ENCODE assay signal across 8 cellular contexts in the genomic region with DNA sequence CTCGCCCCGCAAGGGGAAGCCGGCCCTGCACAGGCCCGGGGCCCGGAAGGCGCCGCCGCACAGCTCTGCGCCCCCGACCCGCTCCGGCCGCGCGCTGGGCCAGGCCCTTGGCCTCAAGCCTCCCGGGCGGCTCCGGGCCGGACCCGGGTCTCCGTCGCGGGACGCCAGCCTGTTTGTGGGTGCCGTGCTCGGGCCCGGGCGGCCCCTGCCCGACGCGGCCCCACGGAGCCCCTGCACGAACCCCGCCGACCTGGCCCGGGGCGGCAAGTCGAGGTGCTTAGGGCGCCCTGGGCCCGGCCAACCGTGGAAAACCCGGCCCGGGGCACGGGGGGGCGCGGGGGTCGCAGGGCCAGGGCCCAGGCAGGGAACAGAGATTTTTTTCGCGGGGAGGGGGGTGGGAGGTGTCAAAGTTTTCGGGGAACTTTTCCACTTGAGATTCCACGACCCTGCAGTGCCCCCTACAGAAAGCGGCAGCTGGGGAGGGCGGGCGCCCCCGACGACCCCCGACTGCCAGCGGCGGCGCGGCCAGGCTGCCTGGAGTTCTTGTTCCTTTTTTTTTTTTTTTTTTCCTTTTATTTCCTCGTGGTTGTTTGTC. TPM values are rescaled to one million over a fixed set of nuclear protein-coding genes. Genes with fewer than 3 reads are reported as not detected.
DNase-seq lines count a peak whose midpoint lies in the region; ATAC-seq and TF ChIP-seq lines count a peak whose summit lies in the region.

No MANE protein-coding gene starts in this region.

- peak; percentile 55; the same call in 1 of the 2 replicates for TF ChIP-seq CTCF in GM12874 (IDR thresholded peaks at IDR 0.05; ENCODE audit: insufficient read depth, low read depth, low read length)
- no peak for TF ChIP-seq CTCF in endothelial cell (IDR thresholded peaks at IDR 0.05; ENCODE audit: unreplicated experiment)
- TF ChIP-seq CTCF in vagina (IDR thresholded peaks at IDR 0.05), result no peak

- peaks cover 6% of the 10 kb centered on the region for H3K27me3 Mint-ChIP-seq in endothelial cell (ENCODE audit: unreplicated experiment)
- H3K27me3 Mint-ChIP-seq in naive thymus-derived CD8-positive, alpha-beta T cell, result no peaks in the 10 kb centered on the region

- H3K27ac ChIP-seq in vagina, result peak overlapping the region; percentile 91

- H3K9me3 ChIP-seq in vagina, result no peaks in the 10 kb centered on the region

- H3K27me3 ChIP-seq in vagina, result no peaks in the 10 kb centered on the region

- POLR2A ChIA-PET in naive thymus-derived CD8-positive, alpha-beta T cell (lab: Charles Lee), result interaction anchor here (0.6 to 5.1 kb wide), 23 partner anchors 9 to 754 kb away, joined by 3 to 112 read pairs (median 6); partner anchors contain the start of genes ATP5F1E, GNAS, NPEPL1 and VAPB

- H3K36me3 Mint-ChIP-seq in endothelial cell (ENCODE audit: low read depth, unreplicated experiment), result no peaks in the 10 kb centered on the region
- H3K36me3 Mint-ChIP-seq in naive thymus-derived CD8-positive, alpha-beta T cell, result peaks cover 0 to 3% (median 0%) of the 10 kb centered on the region in 3 donors

- H3K4me1 ChIP-seq in vagina, result peaks cover 70% of the 10 kb centered on the region

- intact Hi-C loops in vagina (cut with DNase I), result loop anchor here (5.0 kb wide), 1 partner anchor 413 kb away; no protein-coding TSS in a partner anchor

- peak overlapping the region; percentile 100 for H3K4me3 Mint-ChIP-seq in endothelial cell (ENCODE audit: unreplicated experiment)
- H3K4me3 Mint-ChIP-seq in naive thymus-derived CD8-positive, alpha-beta T cell, result peak overlapping the region; percentile 92 to 100 (median 98)

- peak; percentile 32 to 41 for DNase-seq in activated CD4-positive, alpha-beta T cell treated with anti-CD3 and anti-CD28 coated beads, Interleukin-2, amount 50 U/mL, for 4 hours
- DNase-seq in endothelial cell (ENCODE audit: low spot score) (peak; percentile 41), vagina (ENCODE audit: extremely low spot score in 2 of 2) (peak in 1 of 2 donors; percentile 64), NCI-H774 (lab: John Stamatoyannopoulos, UW) (no peak)
- DNase-seq in naive thymus-derived CD8-positive, alpha-beta T cell, result peak in 9 of 10 donors; percentile 26 to 62 (median 45)

- peak; percentile 5 for ATAC-seq in HG03103 (IDR thresholded peaks at IDR 0.05; ENCODE audit: low read depth, unreplicated experiment)
- peak; percentile 21 to 33 for ATAC-seq in naive thymus-derived CD8-positive, alpha-beta T cell
- ATAC-seq in GM21619 (IDR thresholded peaks at IDR 0.05; ENCODE audit: unreplicated experiment), result no peak

- no peak overlapping the region for H3K27ac Mint-ChIP-seq in endothelial cell (ENCODE audit: unreplicated experiment)
- peak overlapping the region; percentile 99 to 100 (median 100) for H3K27ac Mint-ChIP-seq in naive thymus-derived CD8-positive, alpha-beta T cell

- H3K4me3 ChIP-seq in vagina, result peak overlapping the region; percentile 78 to 87

- H3K36me3 ChIP-seq in vagina, result no peaks in the 10 kb centered on the region

- H3K9me3 Mint-ChIP-seq in endothelial cell (ENCODE audit: unreplicated experiment), result no peaks in the 10 kb centered on the region
- no peaks in the 10 kb centered on the region for H3K9me3 Mint-ChIP-seq in naive thymus-derived CD8-positive, alpha-beta T cell

- no peak for TF ChIP-seq POLR2A in vagina (IDR thresholded peaks at IDR 0.05)

- H3K4me1 Mint-ChIP-seq in endothelial cell (ENCODE audit: unreplicated experiment), result peaks cover 14% of the 10 kb centered on the region
- peaks cover 11 to 32% (median 21%) of the 10 kb centered on the region in 4 donors for H3K4me1 Mint-ChIP-seq in naive thymus-derived CD8-positive, alpha-beta T cell

RNA-seq across cellular contexts. Expression of gene STX16, which starts 0.8 kb away (rescaled TPM):
- total RNA-seq in endothelial cell (ENCODE audit: unreplicated experiment), result 77.9 TPM
- total RNA-seq in naive thymus-derived CD8-positive, alpha-beta T cell, result 100 to 1,000 TPM; 183 to 205 TPM
- 10 to 100 TPM; 23.2 to 35.9 (median 30.4) TPM for polyA plus RNA-seq in naive thymus-derived CD8-positive, alpha-beta T cell
- 49.4 TPM for total RNA-seq in vagina

RNA-seq across cellular contexts. Expression of gene NPEPL1, which starts 42.3 kb away (rescaled TPM):
- total RNA-seq in endothelial cell (ENCODE audit: unreplicated experiment) (37.6 TPM), vagina (25.5 TPM)
- 10 to 100 TPM; 43.1 to 44.8 TPM for total RNA-seq in naive thymus-derived CD8-positive, alpha-beta T cell
- 1 to 10 TPM; 5.3 to 6.3 (median 5.5) TPM for polyA plus RNA-seq in naive thymus-derived CD8-positive, alpha-beta T cell
